In the genomic region with DNA sequence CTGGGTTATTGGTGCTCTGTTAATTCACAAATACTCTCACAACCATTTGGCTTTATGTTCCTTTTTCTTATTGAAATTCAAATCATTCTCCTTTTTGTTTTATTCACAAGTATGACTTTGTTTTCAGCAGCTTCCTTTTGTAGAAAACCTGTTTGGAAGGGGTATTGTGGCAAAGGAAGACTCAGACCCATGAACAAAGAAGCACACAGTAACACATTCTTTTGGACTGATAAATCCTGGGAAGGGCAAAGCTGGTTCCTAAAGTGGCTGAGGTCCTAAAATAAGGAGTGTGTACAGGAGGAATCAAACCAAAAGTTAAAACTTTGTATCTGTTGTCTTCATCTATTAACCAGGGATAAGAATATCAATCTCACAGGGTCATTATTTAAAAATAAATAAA, we compare ENCODE assay signal across 6 cellular contexts.
"Had no signal": no experiment of that assay in that cellular context is flagged by ENCODE, and none has a peak within 500 bp of the region (broad histone marks: within the 10 kb centered on the region; RNA-seq: fewer than 3 reads in every experiment).

No MANE protein-coding gene starts in this region.

- H3K4me3 ChIP-seq: GM23248 had no signal

- H3K27ac Mint-ChIP-seq: IgD-negative memory B cell had no signal

- H3K9ac ChIP-seq: GM23248 had no signal

- H3K36me3 Mint-ChIP-seq: IgD-negative memory B cell had no signal

- H3K27ac ChIP-seq: GM23248, HL-60 had no signal

- H2AFZ ChIP-seq: GM23248 had no signal

- H3K4me1 Mint-ChIP-seq: IgD-negative memory B cell had no signal

- H3K27me3 Mint-ChIP-seq: IgD-negative memory B cell had no signal

- DNase-seq: GM23248, GOT3, H7, HCEC 1CT had no signal

- H3K4me3 Mint-ChIP-seq: IgD-negative memory B cell had no signal
